14 cellular contexts compared by ENCODE assay signal in the genomic region with DNA sequence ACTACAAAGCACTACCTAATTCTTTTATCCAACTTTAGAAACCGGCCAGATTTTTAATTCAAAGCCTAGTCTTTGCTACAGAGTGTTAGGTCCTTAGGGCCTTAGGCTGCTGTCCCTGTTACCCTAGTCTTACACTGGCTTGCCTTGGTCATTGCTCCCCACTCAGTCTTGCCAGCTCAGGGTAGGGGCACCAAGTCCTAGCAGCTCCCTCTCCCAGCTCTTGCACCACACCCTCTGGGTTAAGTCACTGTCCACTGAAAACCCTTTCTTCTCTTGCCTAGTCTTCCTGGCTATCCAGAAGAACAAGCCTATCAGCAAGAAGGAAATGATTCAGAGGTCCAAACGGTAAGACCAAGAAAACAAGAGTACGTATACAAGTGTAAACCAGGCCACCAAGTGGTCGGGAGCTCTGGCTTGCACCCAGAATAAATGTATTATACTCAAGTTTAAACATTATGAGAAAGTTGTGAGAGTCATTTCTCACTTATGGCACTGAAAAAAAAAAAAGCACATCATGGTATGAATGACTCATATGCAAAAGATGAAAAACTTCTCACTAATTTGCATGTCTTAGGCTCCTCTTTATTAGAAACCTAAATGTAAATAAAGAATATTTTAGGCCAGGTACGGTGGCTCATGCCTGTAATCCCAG. TPM values are rescaled to one million over a fixed set of nuclear protein-coding genes. Genes with fewer than 3 reads are reported as not detected.
DNase-seq lines count a peak whose midpoint lies in the region; ATAC-seq and TF ChIP-seq lines count a peak whose summit lies in the region.
"Not testable (repeated sequence)": the region's sequence is repeated elsewhere in the genome, so short reads cannot be mapped to it uniquely, and the experiment has no call there.
"Had no signal": no experiment of that assay in that cellular context is flagged by ENCODE, and none has a peak within 500 bp of the region (broad histone marks: within the 10 kb centered on the region; RNA-seq: fewer than 3 reads in every experiment).

No MANE protein-coding gene starts in this region.

- ATAC-seq in GM18508 (IDR thresholded peaks at IDR 0.05; ENCODE audit: insufficient read depth, unreplicated experiment) (peak; percentile 66), GM21367 (IDR thresholded peaks at IDR 0.05; ENCODE audit: unreplicated experiment) (peak; percentile 69), HG02852 (IDR thresholded peaks at IDR 0.05; ENCODE audit: unreplicated experiment) (peak; percentile 79), HG03520 (IDR thresholded peaks at IDR 0.05; ENCODE audit: unreplicated experiment) (peak; percentile 77)
- peak; percentile 64 for ATAC-seq in activated CD8-positive, alpha-beta T cell treated with anti-CD3 and anti-CD28 coated beads for 36 hours

- not testable (repeated sequence) for H3K4me3 Mint-ChIP-seq in activated CD8-positive, alpha-beta T cell treated with anti-CD3 and anti-CD28 coated beads for 36 hours; MCF 10A (ENCODE audit: unreplicated experiment)

- POLR2A ChIA-PET in activated CD8-positive, alpha-beta T cell treated with anti-CD3 and anti-CD28 coated beads for 36 hours (lab: Charles Lee), result interaction anchor here (0.7 kb wide), 1 partner anchor 37 kb away, joined by 3 read pairs; no protein-coding TSS in a partner anchor
- POLR2A ChIA-PET in MCF 10A (lab: Yijun Ruan, JAX), result not testable (repeated sequence)

- not testable (repeated sequence) for H3K4me1 Mint-ChIP-seq in activated CD8-positive, alpha-beta T cell treated with anti-CD3 and anti-CD28 coated beads for 36 hours (ENCODE audit: low read depth); MCF 10A (ENCODE audit: insufficient read depth, unreplicated experiment)

- peak; percentile 37 for DNase-seq in activated CD8-positive, alpha-beta T cell treated with anti-CD3 and anti-CD28 coated beads for 36 hours
- DNase-seq in MCF 10A (ENCODE audit: unreplicated experiment) (peak; percentile 18), glomerular endothelial cell (ENCODE audit: extremely low read depth, low read depth, low spot score) (peak; percentile 18)

- H3K36me3 Mint-ChIP-seq in activated CD8-positive, alpha-beta T cell treated with anti-CD3 and anti-CD28 coated beads for 36 hours (ENCODE audit: low read depth), result peaks cover 25% of the 10 kb centered on the region
- H3K36me3 Mint-ChIP-seq in MCF 10A (ENCODE audit: insufficient read depth, unreplicated experiment), result peaks cover 14% of the 10 kb centered on the region

- intact Hi-C loops in activated CD8-positive, alpha-beta T cell treated with anti-CD3 and anti-CD28 coated beads for 36 hours (cut with micrococcal nuclease); MCF 10A (cut with micrococcal nuclease): not testable (repeated sequence)

- CTCF ChIA-PET in activated CD8-positive, alpha-beta T cell treated with anti-CD3 and anti-CD28 coated beads for 36 hours (lab: Charles Lee), result interaction anchor here (1.4 kb wide), 1 partner anchor 17 kb away, joined by 5 read pairs; no protein-coding TSS in a partner anchor
- CTCF ChIA-PET in MCF 10A (lab: Yijun Ruan, JAX), result interaction anchor here (0.6 to 1.1 kb wide), 3 partner anchors 10 to 28 kb away, joined by 3 read pairs; no protein-coding TSS in a partner anchor

- not testable (repeated sequence) for BruUV-seq in MCF 10A (replicated peaks; lab: Mats Ljungman, UMichigan)

- H3K27me3 Mint-ChIP-seq in activated CD8-positive, alpha-beta T cell treated with anti-CD3 and anti-CD28 coated beads for 36 hours; MCF 10A (ENCODE audit: insufficient read depth, unreplicated experiment): not testable (repeated sequence)

- peak overlapping the region; percentile 50 for H3K27ac Mint-ChIP-seq in activated CD8-positive, alpha-beta T cell treated with anti-CD3 and anti-CD28 coated beads for 36 hours
- H3K27ac Mint-ChIP-seq in MCF 10A (ENCODE audit: low read depth, unreplicated experiment), result not testable (repeated sequence)

- H3K9me3 Mint-ChIP-seq in activated CD8-positive, alpha-beta T cell treated with anti-CD3 and anti-CD28 coated beads for 36 hours; MCF 10A (ENCODE audit: unreplicated experiment): not testable (repeated sequence)

- not testable (repeated sequence) for TF ChIP-seq CTCF in activated CD8-positive, alpha-beta T cell treated with anti-CD3 and anti-CD28 coated beads for 36 hours (IDR thresholded peaks at IDR 0.05); MCF 10A (IDR thresholded peaks at IDR 0.05; ENCODE audit: unreplicated experiment)

RNA-seq across cellular contexts. Expression of a gene that starts 39.1 kb away (rescaled TPM):
- total RNA-seq in activated CD8-positive, alpha-beta T cell treated with anti-CD3 and anti-CD28 coated beads for 36 hours, result not detected
- total RNA-seq in MCF 10A (2022), result not detected in 2 replicates
- total RNA-seq in glomerular endothelial cell, result not detected in 2 replicates
- total RNA-seq: cardiac septum, H9, left ventricle myocardium inferior, osteocyte, T-helper 17 cell, thyroid gland, WTC11 had no signal

Comparison
In these comparisons a context has a peak if more than half of its experiments do, and no peak if none do; other contexts are left out.
1. Peak in every context shown above with its lines: DNase-seq and ATAC-seq.